Comparison of ENCODE assay signal across 14 cellular contexts in the genomic region with DNA sequence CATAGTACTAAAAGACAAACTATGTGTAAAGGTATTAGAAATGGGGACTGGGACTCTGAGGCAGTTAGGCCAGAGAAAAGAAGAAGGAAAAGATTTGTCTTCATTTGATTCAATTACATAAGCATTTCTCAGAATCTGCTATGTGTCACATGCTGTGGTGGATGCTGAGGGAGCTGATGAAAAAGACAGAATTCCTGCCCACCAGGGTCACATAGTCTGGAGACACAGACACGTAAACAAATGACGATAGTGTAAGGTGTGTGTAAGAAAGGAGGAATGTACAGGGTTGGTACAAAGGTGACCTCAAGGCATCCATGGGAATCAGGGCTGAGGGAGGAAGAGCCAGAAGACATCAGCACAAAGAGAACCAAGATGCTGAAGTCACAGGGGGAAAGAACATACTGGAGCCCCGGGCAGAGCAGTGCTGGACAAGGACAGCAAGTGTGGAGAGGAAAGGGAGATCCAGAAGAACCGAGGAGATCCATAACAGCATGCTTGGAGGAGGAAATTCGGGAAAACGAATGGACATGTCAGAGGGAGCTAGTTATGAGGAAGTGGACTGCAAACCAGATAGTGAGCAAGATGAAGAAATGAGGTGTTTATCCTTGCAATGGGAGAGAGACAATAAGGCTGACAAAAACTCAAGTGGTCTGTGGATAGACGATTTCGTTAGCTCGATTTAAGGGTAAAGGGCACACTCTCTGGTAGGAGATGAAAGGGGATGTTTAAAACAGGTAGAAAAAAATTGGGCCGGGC. TPM values are rescaled to one million over a fixed set of nuclear protein-coding genes. Genes with fewer than 3 reads are reported as not detected.
A peak's percentile ranks its signal among the peaks of the same experiment; 100 is the strongest.
DNase-seq lines count a peak whose midpoint lies in the region; ATAC-seq, FAIRE-seq and TF ChIP-seq lines count a peak whose summit lies in the region.
"Had no signal": no experiment of that assay in that cellular context is flagged by ENCODE, and none has a peak within 500 bp of the region (broad histone marks: within the 10 kb centered on the region; RNA-seq: fewer than 3 reads in every experiment).

No MANE protein-coding gene starts in this region.

- H3K27ac ChIP-seq in CD4-positive, alpha-beta T cell (ENCODE audit: low read depth, low read length): no peak overlapping the region
- no peak overlapping the region for H3K27ac ChIP-seq in H9 (ENCODE audit: insufficient read length, low read depth, low read length)
- peak overlapping the region; percentile 56 for H3K27ac ChIP-seq in astrocyte (ENCODE audit: low read depth, low read length)

- H4K8ac ChIP-seq in H9 (replicated peaks; ENCODE audit: insufficient read length, low read depth, low read length): no peak overlapping the region

- no peak for DNase-seq in CD4-positive, alpha-beta T cell
- no peak for DNase-seq in H9
- DNase-seq in astrocyte (ENCODE audit: low read depth): peak; percentile 75
- no peak for DNase-seq in natural killer cell
- no peak for DNase-seq in anterior cingulate cortex (lab: John Stamatoyannopoulos, UW)
- DNase-seq in HUDEP-2 (lab: John Stamatoyannopoulos, UW; ENCODE audit: unreplicated experiment in 76 of 76): no peak
- DNase-seq in DMS114 treated with DMSO at 0.1 percent for 48 hours (lab: John Stamatoyannopoulos, UW; ENCODE audit: unreplicated experiment): no peak
- DNase-seq: gastrocnemius medialis; GOT3; SHP77 treated with DMSO at 0.1 percent for 48 hours; stimulated activated CD4-positive, alpha-beta T cell treated with anti-CD3 and anti-CD28 coated beads, Interleukin-1b, Interleukin-23, amount 100 ng/mL, for 48 hours had no signal

- H4K20me1 ChIP-seq in H9 (ENCODE audit: control insufficient read depth, insufficient read depth, insufficient read length): no peaks in the 10 kb centered on the region
- peaks cover 19% of the 10 kb centered on the region for H4K20me1 ChIP-seq in astrocyte (ENCODE audit: insufficient read depth, low read length)

- no peaks in the 10 kb centered on the region for H3K9me3 ChIP-seq in CD4-positive, alpha-beta T cell (ENCODE audit: control insufficient read depth, low read length)
- H3K9me3 ChIP-seq in H9 (ENCODE audit: control insufficient read depth, low read depth, low read length): no peaks in the 10 kb centered on the region
- H3K9me3 ChIP-seq in astrocyte (ENCODE audit: insufficient read depth, low read depth, low read length): no peaks in the 10 kb centered on the region
- H3K9me3 ChIP-seq: gastrocnemius medialis had no signal

- peaks cover 10% of the 10 kb centered on the region for H3K27me3 ChIP-seq in CD4-positive, alpha-beta T cell (ENCODE audit: control insufficient read depth, insufficient read depth, low read length)
- H3K27me3 ChIP-seq in H9 (ENCODE audit: insufficient read depth, low read length) (peaks cover 10% of the 10 kb centered on the region; the same call in 1 of the 2 replicates), astrocyte (ENCODE audit: insufficient read depth, low read length) (peaks cover 9% of the 10 kb centered on the region)
- H3K27me3 ChIP-seq: gastrocnemius medialis had no signal

- no peaks in the 10 kb centered on the region for H3K79me1 ChIP-seq in H9 (ENCODE audit: insufficient read depth, low read depth, low read length, poor library complexity, severe bottlenecking)

- intact Hi-C loops in CD4-positive, alpha-beta T cell (cut with DNase I, micrococcal nuclease): no loop called here
- intact Hi-C loops in natural killer cell (cut with micrococcal nuclease): no loop called here

- no peak for TF ChIP-seq CTCF in CD4-positive, alpha-beta T cell (IDR thresholded peaks at IDR 0.05)
- TF ChIP-seq CTCF in H9 (conservative IDR thresholded peaks at IDR 0.05): no peak
- TF ChIP-seq CTCF in astrocyte (IDR thresholded peaks at IDR 0.05; ENCODE audit: insufficient read depth, low read depth, low read length): no peak
- no peak for TF ChIP-seq CTCF in natural killer cell (IDR thresholded peaks at IDR 0.05)

- H3K56ac ChIP-seq in H9 (ENCODE audit: insufficient read length, low read depth, low read length): no peak overlapping the region

- no peak overlapping the region for H4K91ac ChIP-seq in H9 (ENCODE audit: insufficient read length, low read depth, low read length)

- H2AFZ ChIP-seq in H9 (ENCODE audit: low read length): no peak overlapping the region
- H2AFZ ChIP-seq in astrocyte (ENCODE audit: low read depth, low read length): no peak overlapping the region

- CTCF ChIA-PET in CD4-positive, alpha-beta T cell (lab: Charles Lee): interaction anchor here (2.0 to 2.3 kb wide), 2 partner anchors 47 to 334 kb away, joined by 5 to 7 read pairs; no protein-coding TSS in a partner anchor

- H2BK120ac ChIP-seq in H9 (ENCODE audit: low read depth, low read length, poor library complexity, severe bottlenecking): no peak overlapping the region

- peaks cover 6% of the 10 kb centered on the region for H3K23me2 ChIP-seq in H9 (ENCODE audit: insufficient read length, low read depth, low read length, poor library complexity, severe bottlenecking)

- peaks cover 30% of the 10 kb centered on the region for H3K4me1 Mint-ChIP-seq in CD4-positive, alpha-beta T cell (ENCODE audit: low read depth)
- H3K4me1 Mint-ChIP-seq in H9 (peaks cover 13 to 20% of the 10 kb centered on the region in 2 experiments), astrocyte (ENCODE audit: low read depth, unreplicated experiment) (peaks cover 18% of the 10 kb centered on the region), natural killer cell (peaks cover 24 to 32% of the 10 kb centered on the region in 2 donors)

- no peak overlapping the region for H2BK20ac ChIP-seq in H9 (ENCODE audit: low read depth, low read length, poor library complexity, severe bottlenecking)

- H3K18ac ChIP-seq in H9 (ENCODE audit: insufficient read length, low read depth, low read length): no peak overlapping the region

- H2AK5ac ChIP-seq in H9 (ENCODE audit: insufficient read length, low read length): no peak overlapping the region

- no peak overlapping the region for H3K23ac ChIP-seq in H9 (ENCODE audit: insufficient read length, low read depth, low read length)

- H3K27me3 Mint-ChIP-seq in CD4-positive, alpha-beta T cell: peaks cover 36% of the 10 kb centered on the region
- peaks cover 69% of the 10 kb centered on the region for H3K27me3 Mint-ChIP-seq in H9 (ENCODE audit: low read depth)
- peaks cover 25% of the 10 kb centered on the region for H3K27me3 Mint-ChIP-seq in astrocyte (ENCODE audit: low read depth, unreplicated experiment)
- peaks cover 20 to 30% of the 10 kb centered on the region in 2 donors for H3K27me3 Mint-ChIP-seq in natural killer cell (ENCODE audit: low read depth in 2 of 2)

- no peak overlapping the region for H2BK12ac ChIP-seq in H9 (ENCODE audit: insufficient read length, low read depth, low read length)

- peak overlapping the region; percentile 21 for H3K27ac Mint-ChIP-seq in CD4-positive, alpha-beta T cell
- H3K27ac Mint-ChIP-seq in H9: no peak overlapping the region; a peak in 1 of 7 replicates
- peak overlapping the region; percentile 14 for H3K27ac Mint-ChIP-seq in astrocyte (ENCODE audit: unreplicated experiment)
- peak overlapping the region; percentile 50 to 76 for H3K27ac Mint-ChIP-seq in natural killer cell

- H2BK5ac ChIP-seq in H9 (ENCODE audit: insufficient read length, low read length): no peak overlapping the region

- H4K5ac ChIP-seq in H9 (ENCODE audit: insufficient read length, low read depth, low read length): no peak overlapping the region

- H3K36me3 ChIP-seq in astrocyte (ENCODE audit: insufficient read depth, low read length): no peaks in the 10 kb centered on the region
- H3K36me3 ChIP-seq: gastrocnemius medialis had no signal

- H3K4ac ChIP-seq in H9 (ENCODE audit: low read depth, low read length): no peak overlapping the region

- no peak overlapping the region for H3K14ac ChIP-seq in H9 (ENCODE audit: insufficient read depth, low read length)

- no peaks in the 10 kb centered on the region for H3K36me3 Mint-ChIP-seq in CD4-positive, alpha-beta T cell (ENCODE audit: low read depth)
- H3K36me3 Mint-ChIP-seq in H9 (ENCODE audit: insufficient read depth in 1 of 3, low read depth in 3 of 3): no peaks in the 10 kb centered on the region
- no peaks in the 10 kb centered on the region for H3K36me3 Mint-ChIP-seq in astrocyte (ENCODE audit: low read depth, unreplicated experiment)
- no peaks in the 10 kb centered on the region for H3K36me3 Mint-ChIP-seq in natural killer cell

- WGBS in H9 (ENCODE audit: extremely low coverage, insufficient read length, low lambda C conversion rate): no CpG with 5 or more reads among the region's 10 CpGs

- H3K4me3 ChIP-seq in astrocyte (ENCODE audit: insufficient read depth, low read depth, low read length): no peak overlapping the region

- no peak overlapping the region for H3K4me2 ChIP-seq in H9 (ENCODE audit: insufficient read depth, insufficient read length, low read length)
- H3K4me2 ChIP-seq in astrocyte (ENCODE audit: low read length): peak overlapping the region; percentile 52

- POLR2A ChIA-PET in CD4-positive, alpha-beta T cell (lab: Charles Lee): no interaction called here

- H3K9ac ChIP-seq in H9 (ENCODE audit: extremely low read depth, insufficient read length, low read length) (no peak overlapping the region), astrocyte (ENCODE audit: low read length) (peak overlapping the region; percentile 60)

- H3K4me1 ChIP-seq in H9 (ENCODE audit: insufficient read depth, low read length) (0 out of 2 replicates have a peak, but pooled peaks cover 3% of the 10 kb centered on the region), astrocyte (ENCODE audit: insufficient read depth, low read length) (peaks cover 24% of the 10 kb centered on the region)

- H3K4me3 Mint-ChIP-seq in CD4-positive, alpha-beta T cell: peak overlapping the region; percentile 77
- H3K4me3 Mint-ChIP-seq in H9 (peak overlapping the region; percentile 6 to 78), astrocyte (ENCODE audit: unreplicated experiment) (peak overlapping the region; percentile 72), natural killer cell (peak overlapping the region; percentile 67)

- no peak overlapping the region for H2BK15ac ChIP-seq in H9 (ENCODE audit: low read depth, low read length)

- no peak for ATAC-seq in CD4-positive, alpha-beta T cell (ENCODE audit: poor library complexity)
- ATAC-seq in natural killer cell: no peak
- ATAC-seq in GM19467 (IDR thresholded peaks at IDR 0.05; ENCODE audit: unreplicated experiment): no peak

- FAIRE-seq in astrocyte (lab: Jason Lieb, UNC): no peak
- FAIRE-seq: GM12878, HTR-8/SVneo had no signal

- no peak overlapping the region for H3T11ph ChIP-seq in H9 (ENCODE audit: low read length)

- no peaks in the 10 kb centered on the region for H3K79me2 ChIP-seq in H9 (ENCODE audit: insufficient read depth, low read length)
- H3K79me2 ChIP-seq in astrocyte (ENCODE audit: insufficient read depth, low read length): no peaks in the 10 kb centered on the region

- H3K9me3 Mint-ChIP-seq in CD4-positive, alpha-beta T cell: no peaks in the 10 kb centered on the region
- H3K9me3 Mint-ChIP-seq in H9: no peaks in the 10 kb centered on the region; a peak in 1 of 5 replicates
- H3K9me3 Mint-ChIP-seq in astrocyte (ENCODE audit: unreplicated experiment): peaks cover 2% of the 10 kb centered on the region
- H3K9me3 Mint-ChIP-seq in natural killer cell: no peaks in the 10 kb centered on the region

RNA-seq across cellular contexts. Expression of gene MAPRE3, which starts 1.2 kb away (rescaled TPM):
- total RNA-seq in CD4-positive, alpha-beta T cell: 1 to 10 TPM; 3.4 to 4.5 TPM
- 1.9 and 2.0 TPM in 2 replicates for total RNA-seq in H9 (2021)
- total RNA-seq in astrocyte: 27.0 and 29.0 TPM in 2 replicates
- 1 to 10 TPM; 3.9 to 5.0 (median 4.2) TPM for total RNA-seq in natural killer cell

Comparison
In these comparisons a context has a peak if more than half of its experiments do, and no peak if none do; other contexts are left out.
1. H3K27ac Mint-ChIP-seq: peak in CD4-positive, alpha-beta T cell (single experiment), astrocyte (single experiment) and natural killer cell (2 of 2); none in H9 (0 of 3).
2. Peak in every context shown above with its lines, with median percentiles within 50 percentile points of each other: H3K4me3 Mint-ChIP-seq.